ENCODE assay signal across 8 cellular contexts in genomic region chr20:4973330-4974097, GRCh38. TPM values are rescaled to one million over a fixed set of nuclear protein-coding genes. Genes with fewer than 3 reads are reported as not detected.
DNase-seq lines count a peak whose midpoint lies in the region; ATAC-seq and TF ChIP-seq lines count a peak whose summit lies in the region.

No MANE protein-coding gene starts in this region.

- no peak overlapping the region for H3K18ac ChIP-seq in neuronal stem cell (ENCODE audit: low read length)

- no peak overlapping the region for H2BK12ac ChIP-seq in neuronal stem cell (ENCODE audit: low read length)

- no peak overlapping the region for H3K9ac ChIP-seq in neuronal stem cell (ENCODE audit: low read depth, low read length, poor library complexity)

- DNase-seq in GM13977 (ENCODE audit: low spot score): peak; percentile 70
- DNase-seq in NCI-H2227 (lab: John Stamatoyannopoulos, UW; ENCODE audit: unreplicated experiment): peak; percentile 28
- peak; percentile 18 for DNase-seq in hepatocyte (ENCODE audit: low spot score)
- peak; percentile 18 for DNase-seq in stimulated activated CD4-positive, alpha-beta T cell treated with anti-CD3 and anti-CD28 coated beads, Interleukin-4, amount 100 ng/mL, for 1 hour
- no peak for DNase-seq in NCI-H1105 treated with DMSO at 0.1 percent for 48 hours (lab: John Stamatoyannopoulos, UW)
- DNase-seq in neuronal stem cell (ENCODE audit: low spot score): no peak

- TF ChIP-seq CTCF in GM13977 (IDR thresholded peaks at IDR 0.05; ENCODE audit: extremely low read depth, insufficient read depth, missing control alignments): no peak
- no peak for TF ChIP-seq CTCF in hepatocyte (IDR thresholded peaks at IDR 0.05; ENCODE audit: poor library complexity)

- H2AK5ac ChIP-seq in neuronal stem cell (ENCODE audit: low read depth, low read length): no peak overlapping the region

- H3K27me3 Mint-ChIP-seq in activated naive CD4-positive, alpha-beta T cell treated with anti-CD3 and anti-CD28 coated beads, Interleukin-2, amount 50 U/mL, for 24 hours: no peaks in the 10 kb centered on the region

- H4K91ac ChIP-seq in neuronal stem cell (ENCODE audit: low read depth, low read length, poor library complexity): no peak overlapping the region

- peak; percentile 80 for ATAC-seq in HG02588 (IDR thresholded peaks at IDR 0.05; ENCODE audit: unreplicated experiment)

- H3K4me2 ChIP-seq in hepatocyte (no peak overlapping the region), neuronal stem cell (ENCODE audit: insufficient read depth, low read length, poor library complexity, severe bottlenecking) (no peak overlapping the region)

- H2AFZ ChIP-seq in hepatocyte (no peak overlapping the region), neuronal stem cell (ENCODE audit: low read length) (no peak overlapping the region)

- H3K36me3 Mint-ChIP-seq in activated naive CD4-positive, alpha-beta T cell treated with anti-CD3 and anti-CD28 coated beads, Interleukin-2, amount 50 U/mL, for 24 hours: no peaks in the 10 kb centered on the region

- no peak overlapping the region for H2BK5ac ChIP-seq in neuronal stem cell (ENCODE audit: low read length)

- peak overlapping the region; percentile 80 for H3K4me3 Mint-ChIP-seq in activated naive CD4-positive, alpha-beta T cell treated with anti-CD3 and anti-CD28 coated beads, Interleukin-2, amount 50 U/mL, for 24 hours

- peaks cover 37% of the 10 kb centered on the region for H3K4me1 Mint-ChIP-seq in activated naive CD4-positive, alpha-beta T cell treated with anti-CD3 and anti-CD28 coated beads, Interleukin-2, amount 50 U/mL, for 24 hours

- no peak overlapping the region for H3K14ac ChIP-seq in neuronal stem cell (ENCODE audit: low read length)

- H3K9me3 ChIP-seq in hepatocyte (ENCODE audit: low read depth) (no peaks in the 10 kb centered on the region), neuronal stem cell (replicated peaks in 1 of 2; ENCODE audit: control insufficient read depth in 2 of 2, insufficient read depth in 1 of 2, low read depth in 1 of 2, low read length in 2 of 2) (no peaks in the 10 kb centered on the region)

- H3K9me2 ChIP-seq in hepatocyte (replicated peaks; ENCODE audit: insufficient read depth): no peaks in the 10 kb centered on the region

- H2BK120ac ChIP-seq in neuronal stem cell (ENCODE audit: low read depth, low read length): no peak overlapping the region

- H4K8ac ChIP-seq in neuronal stem cell (ENCODE audit: low read depth, low read length): no peak overlapping the region

- H3K36me3 ChIP-seq in hepatocyte (replicated peaks; ENCODE audit: insufficient read depth, low read depth) (no peaks in the 10 kb centered on the region), neuronal stem cell (replicated peaks in 1 of 2; ENCODE audit: control insufficient read depth in 2 of 2, insufficient read depth in 2 of 2, low read length in 2 of 2) (peaks cover 0 to 14% of the 10 kb centered on the region in 2 donors)

- no peak overlapping the region for H3K4me3 ChIP-seq in hepatocyte
- no peak overlapping the region for H3K4me3 ChIP-seq in neuronal stem cell (ENCODE audit: low read length in 2 of 2)

- no peaks in the 10 kb centered on the region for H3K79me1 ChIP-seq in neuronal stem cell (ENCODE audit: low read depth, low read length)

- H3K23ac ChIP-seq in neuronal stem cell (ENCODE audit: low read depth, low read length, poor library complexity): no peak overlapping the region

- no peaks in the 10 kb centered on the region for H3K9me3 Mint-ChIP-seq in activated naive CD4-positive, alpha-beta T cell treated with anti-CD3 and anti-CD28 coated beads, Interleukin-2, amount 50 U/mL, for 24 hours

- H3K27ac ChIP-seq in hepatocyte (no peak overlapping the region), neuronal stem cell (replicated peaks; ENCODE audit: low read length) (no peak overlapping the region)

- no peaks in the 10 kb centered on the region for H4K20me1 ChIP-seq in hepatocyte (ENCODE audit: insufficient read depth, poor library complexity, severe bottlenecking)

- H3K79me2 ChIP-seq in hepatocyte: peaks cover 30% of the 10 kb centered on the region

- H3K27me3 ChIP-seq in hepatocyte (no peaks in the 10 kb centered on the region), neuronal stem cell (ENCODE audit: control insufficient read depth in 3 of 3, insufficient read depth in 3 of 3, low read depth in 1 of 3, low read length in 3 of 3) (no peaks in the 10 kb centered on the region)

- no peak overlapping the region for H2BK15ac ChIP-seq in neuronal stem cell (ENCODE audit: low read length)

- H3K4me1 ChIP-seq in hepatocyte (ENCODE audit: insufficient read depth): no peaks in the 10 kb centered on the region
- peaks cover 5 to 7% of the 10 kb centered on the region in 2 donors for H3K4me1 ChIP-seq in neuronal stem cell (ENCODE audit: control insufficient read depth in 2 of 2, insufficient read depth in 1 of 2, low read depth in 1 of 2, low read length in 2 of 2)

- in situ Hi-C loops in GM13977 (cut with MboI; ENCODE audit: low pct_unique_long_range_greater_than_20kb, low sequenced_read_pairs, unreplicated experiment): loop anchor here (25.0 kb wide), 1 partner anchor 361 kb away; no protein-coding TSS in a partner anchor

- peak overlapping the region; percentile 75 for H3K27ac Mint-ChIP-seq in activated naive CD4-positive, alpha-beta T cell treated with anti-CD3 and anti-CD28 coated beads, Interleukin-2, amount 50 U/mL, for 24 hours

- no peak overlapping the region for H3K4ac ChIP-seq in neuronal stem cell (ENCODE audit: low read length)

- WGBS in hepatocyte (ENCODE audit: low lambda C conversion rate, missing lambda C conversion rate): 82% methylated on average over 11 of the region's 11 CpGs
- WGBS in neuronal stem cell (ENCODE audit: extremely low coverage in 2 of 2, insufficient read length in 2 of 2, insufficient replicate concordance in 1 of 2), 2 donors: no CpG with 5 or more reads among the region's 11 CpGs

RNA-seq across cellular contexts. Expression of gene SLC23A2, which starts 27.8 kb away (rescaled TPM):
- 11.3 and 13.3 TPM in 2 replicates for total RNA-seq in hepatocyte
- 8.2 and 9.0 TPM in 2 replicates for polyA plus RNA-seq in hepatocyte
- 5.6 TPM for polyA plus RNA-seq in neuronal stem cell (2013, experiment 1 of 2)
- 5.7 TPM for polyA plus RNA-seq in neuronal stem cell (2013, experiment 2 of 2)

Comparison
In these comparisons a context has a peak if more than half of its experiments do, and no peak if none do; other contexts are left out.
1. DNase-seq: peak in GM13977 (single experiment), NCI-H2227 (single experiment), hepatocyte (single experiment) and stimulated activated CD4-positive, alpha-beta T cell treated with anti-CD3 and anti-CD28 coated beads, Interleukin-4, amount 100 ng/mL, for 1 hour (single experiment); none in NCI-H1105 treated with DMSO at 0.1 percent for 48 hours (single experiment) and neuronal stem cell (single experiment).